1 cellular context compared by ENCODE assay signal in the genomic region with DNA sequence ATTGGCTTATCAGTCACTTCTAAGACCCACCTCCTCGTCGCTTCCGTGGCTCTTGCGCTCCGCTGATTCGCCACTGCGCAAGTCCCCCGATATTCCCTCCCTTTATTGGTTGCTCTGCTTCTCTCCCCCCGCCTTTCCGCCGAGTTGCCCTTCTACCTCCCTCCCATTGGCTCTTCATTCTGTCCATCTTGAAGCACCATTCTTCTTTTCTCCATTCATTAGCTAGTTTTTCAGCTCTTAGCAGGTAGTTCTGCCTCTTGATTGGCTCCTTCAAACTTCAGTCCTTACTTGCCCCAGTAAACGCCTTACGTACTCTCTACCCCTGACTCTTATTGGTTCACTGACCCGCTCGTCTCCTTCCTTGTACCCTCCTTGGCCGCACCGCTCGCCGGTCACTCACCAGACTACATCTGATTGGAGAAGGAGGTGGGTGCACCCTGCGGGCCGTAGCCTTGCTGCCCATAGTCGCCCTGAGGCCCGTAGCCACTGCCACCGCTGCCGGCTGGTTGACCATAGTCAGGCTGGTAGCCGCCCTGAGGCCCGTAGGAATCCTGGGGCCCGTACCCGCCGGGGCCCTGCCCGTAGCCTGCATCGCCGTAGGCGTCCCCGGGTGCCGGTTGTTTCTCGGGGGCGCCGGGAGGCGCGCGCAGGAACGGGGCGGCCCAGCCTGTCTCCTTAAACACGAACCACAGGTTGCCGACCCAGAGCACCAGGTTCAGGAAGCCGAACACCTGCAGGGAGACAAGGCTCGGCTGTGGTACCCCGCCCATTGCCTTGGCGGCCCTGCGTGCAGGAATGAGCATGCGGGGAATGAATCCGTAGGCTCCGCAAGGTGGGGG.
TF ChIP-seq lines count a peak whose summit lies in the region.

No MANE protein-coding gene starts in this region.

TF ChIP-seq in SK-N-SH, 30 proteins besides CTCF, POLR2A, EP300 and RAD21 (continued from another document):
- TF ChIP-seq MEF2A (IDR thresholded peaks at IDR 0.05; ENCODE audit: borderline replicate concordance, low read depth) (no peak), NRF1 (IDR thresholded peaks at IDR 0.05; ENCODE audit: low read depth, low read length) (peak; percentile 42; the same call in 1 of the 2 replicates), GABPA (IDR thresholded peaks at IDR 0.05; ENCODE audit: low read depth) (peak; percentile 75), SIN3A (IDR thresholded peaks at IDR 0.05; ENCODE audit: borderline replicate concordance, low read depth, low read length) (no peak), GATA2 (CRISPR knock-in tag; IDR thresholded peaks at IDR 0.05) (no peak), NFIC (IDR thresholded peaks at IDR 0.05; ENCODE audit: borderline replicate concordance) (no peak), JUND (IDR thresholded peaks at IDR 0.05) (no peak), RXRA (IDR thresholded peaks at IDR 0.05; ENCODE audit: borderline replicate concordance, low read depth) (no peak), FOXM1 (IDR thresholded peaks at IDR 0.05; ENCODE audit: low read depth) (no peak), RCOR1 (IDR thresholded peaks at IDR 0.05; ENCODE audit: low read length) (0 out of 2 replicates have a peak, but pooled peaks have one; percentile 14), FOXJ3 (CRISPR knock-in tag; IDR thresholded peaks at IDR 0.05) (no peak), TAF1 (IDR thresholded peaks at IDR 0.05; ENCODE audit: borderline replicate concordance, low read depth, low read length) (peak; percentile 52; the same call in 1 of the 2 replicates), SMC3 (IDR thresholded peaks at IDR 0.05; ENCODE audit: low read depth, low read length) (no peak), TCF12 (IDR thresholded peaks at IDR 0.05) (no peak), ELF1 (IDR thresholded peaks at IDR 0.05) (0 out of 2 replicates have a peak, but pooled peaks have one; percentile 28), FOSL2 (IDR thresholded peaks at IDR 0.05; ENCODE audit: borderline replicate concordance, low read depth) (no peak), EZH2phosphoT487 (IDR thresholded peaks at IDR 0.05; ENCODE audit: borderline replicate concordance, low read depth) (no peak), POLR2AphosphoS5 (IDR thresholded peaks at IDR 0.05; ENCODE audit: low read depth, low read length) (peak; percentile 84), RFX5 (IDR thresholded peaks at IDR 0.05; ENCODE audit: low read length) (peak; percentile 74), CHD2 (IDR thresholded peaks at IDR 0.05; ENCODE audit: low read length, partially characterized antibody) (peak; percentile 91), MXI1 (IDR thresholded peaks at IDR 0.05; ENCODE audit: low read depth, low read length) (0 out of 2 replicates have a peak, but pooled peaks have one; percentile 30), TEAD4 (IDR thresholded peaks at IDR 0.05; ENCODE audit: borderline replicate concordance, insufficient read depth) (no peak)
- TF ChIP-seq, protein P1, sequence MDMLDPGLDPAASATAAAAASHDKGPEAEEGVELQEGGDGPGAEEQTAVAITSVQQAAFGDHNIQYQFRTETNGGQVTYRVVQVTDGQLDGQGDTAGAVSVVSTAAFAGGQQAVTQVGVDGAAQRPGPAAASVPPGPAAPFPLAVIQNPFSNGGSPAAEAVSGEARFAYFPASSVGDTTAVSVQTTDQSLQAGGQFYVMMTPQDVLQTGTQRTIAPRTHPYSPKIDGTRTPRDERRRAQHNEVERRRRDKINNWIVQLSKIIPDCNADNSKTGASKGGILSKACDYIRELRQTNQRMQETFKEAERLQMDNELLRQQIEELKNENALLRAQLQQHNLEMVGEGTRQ (IDR thresholded peaks at IDR 0.05; ENCODE audit: borderline replicate concordance, low read depth, low read length), result no peak
- TF ChIP-seq, protein P2, sequence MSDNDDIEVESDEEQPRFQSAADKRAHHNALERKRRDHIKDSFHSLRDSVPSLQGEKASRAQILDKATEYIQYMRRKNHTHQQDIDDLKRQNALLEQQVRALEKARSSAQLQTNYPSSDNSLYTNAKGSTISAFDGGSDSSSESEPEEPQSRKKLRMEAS (IDR thresholded peaks at IDR 0.05; ENCODE audit: low read depth), result no peak
- TF ChIP-seq, protein P3, sequence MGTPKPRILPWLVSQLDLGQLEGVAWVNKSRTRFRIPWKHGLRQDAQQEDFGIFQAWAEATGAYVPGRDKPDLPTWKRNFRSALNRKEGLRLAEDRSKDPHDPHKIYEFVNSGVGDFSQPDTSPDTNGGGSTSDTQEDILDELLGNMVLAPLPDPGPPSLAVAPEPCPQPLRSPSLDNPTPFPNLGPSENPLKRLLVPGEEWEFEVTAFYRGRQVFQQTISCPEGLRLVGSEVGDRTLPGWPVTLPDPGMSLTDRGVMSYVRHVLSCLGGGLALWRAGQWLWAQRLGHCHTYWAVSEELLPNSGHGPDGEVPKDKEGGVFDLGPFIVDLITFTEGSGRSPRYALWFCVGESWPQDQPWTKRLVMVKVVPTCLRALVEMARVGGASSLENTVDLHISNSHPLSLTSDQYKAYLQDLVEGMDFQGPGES (IDR thresholded peaks at IDR 0.05; ENCODE audit: low read depth, low read length), result peak; percentile 62
- TF ChIP-seq, protein P4, sequence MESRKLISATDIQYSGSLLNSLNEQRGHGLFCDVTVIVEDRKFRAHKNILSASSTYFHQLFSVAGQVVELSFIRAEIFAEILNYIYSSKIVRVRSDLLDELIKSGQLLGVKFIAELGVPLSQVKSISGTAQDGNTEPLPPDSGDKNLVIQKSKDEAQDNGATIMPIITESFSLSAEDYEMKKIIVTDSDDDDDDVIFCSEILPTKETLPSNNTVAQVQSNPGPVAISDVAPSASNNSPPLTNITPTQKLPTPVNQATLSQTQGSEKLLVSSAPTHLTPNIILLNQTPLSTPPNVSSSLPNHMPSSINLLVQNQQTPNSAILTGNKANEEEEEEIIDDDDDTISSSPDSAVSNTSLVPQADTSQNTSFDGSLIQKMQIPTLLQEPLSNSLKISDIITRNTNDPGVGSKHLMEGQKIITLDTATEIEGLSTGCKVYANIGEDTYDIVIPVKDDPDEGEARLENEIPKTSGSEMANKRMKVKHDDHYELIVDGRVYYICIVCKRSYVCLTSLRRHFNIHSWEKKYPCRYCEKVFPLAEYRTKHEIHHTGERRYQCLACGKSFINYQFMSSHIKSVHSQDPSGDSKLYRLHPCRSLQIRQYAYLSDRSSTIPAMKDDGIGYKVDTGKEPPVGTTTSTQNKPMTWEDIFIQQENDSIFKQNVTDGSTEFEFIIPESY (IDR thresholded peaks at IDR 0.05; ENCODE audit: borderline replicate concordance, low read depth), result no peak
- TF ChIP-seq, protein P5, sequence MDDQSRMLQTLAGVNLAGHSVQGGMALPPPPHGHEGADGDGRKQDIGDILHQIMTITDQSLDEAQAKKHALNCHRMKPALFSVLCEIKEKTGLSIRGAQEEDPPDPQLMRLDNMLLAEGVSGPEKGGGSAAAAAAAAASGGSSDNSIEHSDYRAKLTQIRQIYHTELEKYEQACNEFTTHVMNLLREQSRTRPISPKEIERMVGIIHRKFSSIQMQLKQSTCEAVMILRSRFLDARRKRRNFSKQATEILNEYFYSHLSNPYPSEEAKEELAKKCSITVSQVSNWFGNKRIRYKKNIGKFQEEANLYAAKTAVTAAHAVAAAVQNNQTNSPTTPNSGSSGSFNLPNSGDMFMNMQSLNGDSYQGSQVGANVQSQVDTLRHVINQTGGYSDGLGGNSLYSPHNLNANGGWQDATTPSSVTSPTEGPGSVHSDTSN (IDR thresholded peaks at IDR 0.05), result peak; percentile 98
- TF ChIP-seq, protein P6, sequence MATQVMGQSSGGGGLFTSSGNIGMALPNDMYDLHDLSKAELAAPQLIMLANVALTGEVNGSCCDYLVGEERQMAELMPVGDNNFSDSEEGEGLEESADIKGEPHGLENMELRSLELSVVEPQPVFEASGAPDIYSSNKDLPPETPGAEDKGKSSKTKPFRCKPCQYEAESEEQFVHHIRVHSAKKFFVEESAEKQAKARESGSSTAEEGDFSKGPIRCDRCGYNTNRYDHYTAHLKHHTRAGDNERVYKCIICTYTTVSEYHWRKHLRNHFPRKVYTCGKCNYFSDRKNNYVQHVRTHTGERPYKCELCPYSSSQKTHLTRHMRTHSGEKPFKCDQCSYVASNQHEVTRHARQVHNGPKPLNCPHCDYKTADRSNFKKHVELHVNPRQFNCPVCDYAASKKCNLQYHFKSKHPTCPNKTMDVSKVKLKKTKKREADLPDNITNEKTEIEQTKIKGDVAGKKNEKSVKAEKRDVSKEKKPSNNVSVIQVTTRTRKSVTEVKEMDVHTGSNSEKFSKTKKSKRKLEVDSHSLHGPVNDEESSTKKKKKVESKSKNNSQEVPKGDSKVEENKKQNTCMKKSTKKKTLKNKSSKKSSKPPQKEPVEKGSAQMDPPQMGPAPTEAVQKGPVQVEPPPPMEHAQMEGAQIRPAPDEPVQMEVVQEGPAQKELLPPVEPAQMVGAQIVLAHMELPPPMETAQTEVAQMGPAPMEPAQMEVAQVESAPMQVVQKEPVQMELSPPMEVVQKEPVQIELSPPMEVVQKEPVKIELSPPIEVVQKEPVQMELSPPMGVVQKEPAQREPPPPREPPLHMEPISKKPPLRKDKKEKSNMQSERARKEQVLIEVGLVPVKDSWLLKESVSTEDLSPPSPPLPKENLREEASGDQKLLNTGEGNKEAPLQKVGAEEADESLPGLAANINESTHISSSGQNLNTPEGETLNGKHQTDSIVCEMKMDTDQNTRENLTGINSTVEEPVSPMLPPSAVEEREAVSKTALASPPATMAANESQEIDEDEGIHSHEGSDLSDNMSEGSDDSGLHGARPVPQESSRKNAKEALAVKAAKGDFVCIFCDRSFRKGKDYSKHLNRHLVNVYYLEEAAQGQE (IDR thresholded peaks at IDR 0.05; ENCODE audit: low read depth, low read length), result no peak
